Comparison of ENCODE assay signal across 22 cellular contexts in genomic region chr9:99557816-99558215, GRCh38.
"Had no signal": no experiment of that assay in that cellular context is flagged by ENCODE, and none has a peak within 500 bp of the region (broad histone marks: within the 10 kb centered on the region; RNA-seq: fewer than 3 reads in every experiment).

No MANE protein-coding gene starts in this region.

- ATAC-seq: HepG2, Right ventricle myocardium inferior had no signal

- DNase-seq: IMR-90, Karpas-422, KG1, MG63, NCI-H1092, NCI-H1105 treated with DMSO at 0.1 percent for 48 hours, NCI-H1417 treated with DMSO at 0.1 percent for 48 hours, NCI-H146, NCI-H1694 treated with DMSO at 0.1 percent for 48 hours, NCI-H1930, NCI-H2081, NCI-H2107, NCI-H2227 treated with DMSO at 0.1 percent for 48 hours, NCI-H446, NCI-H510A, NCI-H524 treated with DMSO at 0.1 percent for 48 hours, NCI-H69, NCI-H774, SHP77 treated with DMSO at 0.1 percent for 48 hours, SJCRH30 had no signal
